In genomic region chr17:17628388-17629008, GRCh38 we compare ENCODE assay signal across 10 cellular contexts. TPM values are rescaled to one million over a fixed set of nuclear protein-coding genes. Genes with fewer than 3 reads are reported as not detected.
DNase-seq lines count a peak whose midpoint lies in the region; ATAC-seq and TF ChIP-seq lines count a peak whose summit lies in the region.
"Had no signal": no experiment of that assay in that cellular context is flagged by ENCODE, and none has a peak within 500 bp of the region (broad histone marks: within the 10 kb centered on the region; RNA-seq: fewer than 3 reads in every experiment).

No MANE protein-coding gene starts in this region.

- peak overlapping the region; percentile 61 to 97 (median 92) for H3K27ac Mint-ChIP-seq in CD4-positive, alpha-beta memory T cell
- no peak overlapping the region for H3K27ac Mint-ChIP-seq in MCF 10A (ENCODE audit: low read depth, unreplicated experiment)
- H3K27ac Mint-ChIP-seq: nephron had no signal

- intact Hi-C loops in CD4-positive, alpha-beta memory T cell (cut with micrococcal nuclease), result no loop called here
- intact Hi-C loops in cardiac septum (cut with DNase I), result no loop called here
- intact Hi-C loops in MCF 10A (cut with micrococcal nuclease), result no loop called here

- no TSS peak for BruUV-seq in MCF 10A (replicated peaks; lab: Mats Ljungman, UMichigan)

- H3K36me3 Mint-ChIP-seq in CD4-positive, alpha-beta memory T cell, result peaks cover 0 to 2% of the 10 kb centered on the region in 2 donors
- H3K36me3 Mint-ChIP-seq in MCF 10A (ENCODE audit: insufficient read depth, unreplicated experiment), result peaks cover 5% of the 10 kb centered on the region

- peak overlapping the region; percentile 87 to 97 (median 92) for H3K4me3 Mint-ChIP-seq in CD4-positive, alpha-beta memory T cell
- no peak overlapping the region for H3K4me3 Mint-ChIP-seq in MCF 10A (ENCODE audit: unreplicated experiment)
- H3K4me3 Mint-ChIP-seq: nephron had no signal

- CTCF ChIA-PET in CD4-positive, alpha-beta memory T cell (lab: Charles Lee; ENCODE audit: partially characterized antibody), result interaction anchor here (1.3 kb wide), 1 partner anchor 14 kb away, joined by 3 read pairs; no protein-coding TSS in a partner anchor
- CTCF ChIA-PET in MCF 10A (lab: Yijun Ruan, JAX), result interaction anchor here (0.6 kb wide), 1 partner anchor 775 kb away, joined by 3 read pairs; no protein-coding TSS in a partner anchor

- peak overlapping the region; percentile 40 for H3K4me2 ChIP-seq in Loucy (ENCODE audit: low read depth, low read length, poor library complexity, severe bottlenecking)
- H3K4me2 ChIP-seq in osteoblast (ENCODE audit: insufficient read depth, low read length), result peak overlapping the region; percentile 58

- H3K27me3 Mint-ChIP-seq in CD4-positive, alpha-beta memory T cell, result no peaks in the 10 kb centered on the region
- no peaks in the 10 kb centered on the region for H3K27me3 Mint-ChIP-seq in MCF 10A (ENCODE audit: insufficient read depth, unreplicated experiment)

- H3K9me3 Mint-ChIP-seq in CD4-positive, alpha-beta memory T cell, result no peaks in the 10 kb centered on the region
- H3K9me3 Mint-ChIP-seq in MCF 10A (ENCODE audit: unreplicated experiment), result no peaks in the 10 kb centered on the region
- H3K9me3 Mint-ChIP-seq: nephron had no signal

- TF ChIP-seq CTCF in Loucy (conservative IDR thresholded peaks at IDR 0.05; ENCODE audit: low read length) (no peak), osteoblast (IDR thresholded peaks at IDR 0.05; ENCODE audit: extremely low read depth, low read depth, low read length) (no peak), MCF 10A (IDR thresholded peaks at IDR 0.05; ENCODE audit: unreplicated experiment) (no peak)

- no peaks in the 10 kb centered on the region for H3K27me3 ChIP-seq in CD4-positive, alpha-beta memory T cell (ENCODE audit: insufficient read depth, low read length)
- no peaks in the 10 kb centered on the region for H3K27me3 ChIP-seq in Loucy (ENCODE audit: insufficient read depth, low read length, poor library complexity, severe bottlenecking)
- no peaks in the 10 kb centered on the region for H3K27me3 ChIP-seq in osteoblast (ENCODE audit: insufficient read depth, low read length)

- H3K27ac ChIP-seq in CD4-positive, alpha-beta memory T cell (ENCODE audit: low read depth, low read length), result peak overlapping the region; percentile 15
- H3K27ac ChIP-seq in osteoblast (ENCODE audit: low read depth, low read length), result no peak overlapping the region

- H3K9ac ChIP-seq in Loucy (ENCODE audit: low read depth, low read length, poor library complexity, severe bottlenecking), result no peak overlapping the region

- H4K20me1 ChIP-seq in Loucy (ENCODE audit: insufficient read depth, low read length, poor library complexity, severe bottlenecking), result no peaks in the 10 kb centered on the region
- no peaks in the 10 kb centered on the region for H4K20me1 ChIP-seq in osteoblast (ENCODE audit: insufficient read depth, low read length)

- POLR2A ChIA-PET in CD4-positive, alpha-beta memory T cell (lab: Charles Lee; ENCODE audit: partially characterized antibody), result interaction anchor here (1.5 kb wide), 1 partner anchor 37 kb away, joined by 7 read pairs; the partner anchor contains the start of gene PEMT
- POLR2A ChIA-PET in MCF 10A (lab: Yijun Ruan, JAX), result interaction anchor here (0.7 kb wide), 2 partner anchors 13 to 26 kb away, joined by 3 read pairs; no protein-coding TSS in a partner anchor

- H3K9me3 ChIP-seq in CD4-positive, alpha-beta memory T cell (ENCODE audit: control insufficient read depth in 1 of 2, low read length in 2 of 2), result no peaks in the 10 kb centered on the region
- H3K9me3 ChIP-seq in Loucy (ENCODE audit: insufficient read depth, low read depth, low read length), result no peaks in the 10 kb centered on the region
- H3K9me3 ChIP-seq in osteoblast (ENCODE audit: low read depth, low read length), result no peaks in the 10 kb centered on the region

- H2AFZ ChIP-seq in Loucy (ENCODE audit: low read length) (peak overlapping the region; percentile 60), osteoblast (ENCODE audit: low read length) (no peak overlapping the region)

- peaks cover 11% of the 10 kb centered on the region for H3K4me1 ChIP-seq in CD4-positive, alpha-beta memory T cell (ENCODE audit: insufficient read depth, low read length)
- no peaks in the 10 kb centered on the region for H3K4me1 ChIP-seq in Loucy (ENCODE audit: insufficient read depth, low read length, poor library complexity, severe bottlenecking)
- no peaks in the 10 kb centered on the region for H3K4me1 ChIP-seq in osteoblast (ENCODE audit: insufficient read depth, low read length)

- DNase-seq in CD4-positive, alpha-beta memory T cell, result peak in 4 of 5 donors; percentile 35 to 48 (median 40)
- DNase-seq in activated T-cell treated with anti-CD3 and anti-CD28 coated beads, Interleukin-2, amount 50 U/mL, for 48 hours, result peak; percentile 58
- DNase-seq in osteoblast (ENCODE audit: insufficient read length, low spot score, missing footprints), result no peak
- DNase-seq in cardiac septum (ENCODE audit: low spot score), result no peak
- no peak for DNase-seq in NK-92 (lab: John Stamatoyannopoulos, UW; ENCODE audit: unreplicated experiment)
- DNase-seq in MCF 10A (ENCODE audit: unreplicated experiment), result no peak
- DNase-seq: NCI-H1436 had no signal

- no peaks in the 10 kb centered on the region for H3K9me2 ChIP-seq in Loucy (replicated peaks; ENCODE audit: low read depth, low read length)

- peak overlapping the region; percentile 20 to 50 for H3K4me3 ChIP-seq in CD4-positive, alpha-beta memory T cell (ENCODE audit: low read length in 2 of 2)
- H3K4me3 ChIP-seq in Loucy (ENCODE audit: low read length, poor library complexity, severe bottlenecking) (peak overlapping the region; percentile 31), osteoblast (ENCODE audit: insufficient read depth, low read length) (peak overlapping the region; percentile 45)

- H3K79me2 ChIP-seq in Loucy (ENCODE audit: insufficient read depth, low read length) (no peaks in the 10 kb centered on the region), osteoblast (ENCODE audit: insufficient read depth, low read length) (no peaks in the 10 kb centered on the region)

- ATAC-seq in GM21360 (IDR thresholded peaks at IDR 0.05; ENCODE audit: unreplicated experiment), result no peak

- no peaks in the 10 kb centered on the region for H3F3A ChIP-seq in Loucy (ENCODE audit: low read depth)

- H3K36me3 ChIP-seq in CD4-positive, alpha-beta memory T cell (ENCODE audit: insufficient read depth, low read length), result no peaks in the 10 kb centered on the region
- H3K36me3 ChIP-seq in Loucy (ENCODE audit: insufficient read depth, low read length) (no peaks in the 10 kb centered on the region), osteoblast (ENCODE audit: insufficient read depth, low read length) (no peaks in the 10 kb centered on the region)

- peaks cover 6 to 13% (median 10%) of the 10 kb centered on the region in 4 donors for H3K4me1 Mint-ChIP-seq in CD4-positive, alpha-beta memory T cell
- H3K4me1 Mint-ChIP-seq in MCF 10A (ENCODE audit: insufficient read depth, unreplicated experiment), result no peaks in the 10 kb centered on the region

RNA-seq across cellular contexts. Expression of gene PEMT, which starts 37.0 kb away (rescaled TPM):
- total RNA-seq in CD4-positive, alpha-beta memory T cell, result 10 to 100 TPM; 11.6 to 13.8 TPM
- polyA plus RNA-seq in CD4-positive, alpha-beta memory T cell, result 10 to 100 TPM; 25.2 to 39.0 TPM
- total RNA-seq in osteoblast, result 25.3 and 26.4 TPM in 2 replicates
- 16.8 TPM for total RNA-seq in cardiac septum
- total RNA-seq in MCF 10A (2022), result 37.0 and 49.8 TPM in 2 replicates

RNA-seq across cellular contexts. Expression of gene RAI1, which starts 52.8 kb away (rescaled TPM):
- total RNA-seq in CD4-positive, alpha-beta memory T cell, result 10 to 100 TPM; 15.4 to 19.5 TPM
- polyA plus RNA-seq in CD4-positive, alpha-beta memory T cell, result 1 to 10 TPM in 1 of 2 donors, under 1 TPM in 1; 0.35 to 4.0 TPM
- total RNA-seq in osteoblast, result 14.4 and 15.6 TPM in 2 replicates
- total RNA-seq in cardiac septum, result 28.8 TPM
- 30.4 and 34.6 TPM in 2 replicates for total RNA-seq in MCF 10A (2022)

Comparison
In these comparisons a context has a peak if more than half of its experiments do, and no peak if none do; other contexts are left out.
1. DNase-seq: peak in CD4-positive, alpha-beta memory T cell (4 of 5) and activated T-cell treated with anti-CD3 and anti-CD28 coated beads, Interleukin-2, amount 50 U/mL, for 48 hours (2 of 2); none in osteoblast (single experiment), cardiac septum (single experiment), NK-92 (single experiment) and MCF 10A (single experiment).
2. Peak in every context shown above with its lines, with median percentiles within 50 percentile points of each other: H3K4me3 ChIP-seq.